15 cellular contexts compared by ENCODE assay signal in genomic region chr1:27162090-27162489, GRCh38. TPM values are rescaled to one million over a fixed set of nuclear protein-coding genes. Genes with fewer than 3 reads are reported as not detected.
DNase-seq lines count a peak whose midpoint lies in the region; ATAC-seq and TF ChIP-seq lines count a peak whose summit lies in the region.
"Had no signal": no experiment of that assay in that cellular context is flagged by ENCODE, and none has a peak within 500 bp of the region (broad histone marks: within the 10 kb centered on the region; RNA-seq: fewer than 3 reads in every experiment).

No MANE protein-coding gene starts in this region.

- H3K4me1 Mint-ChIP-seq in activated naive CD4-positive, alpha-beta T cell treated with anti-CD3 and anti-CD28 coated beads, Interleukin-2, amount 50 U/mL, for 24 hours, result peaks cover 12% of the 10 kb centered on the region
- peaks cover 13% of the 10 kb centered on the region for H3K4me1 Mint-ChIP-seq in memory B cell
- H3K4me1 Mint-ChIP-seq: WTC11 had no signal

- H3K4me3 ChIP-seq in Karpas-422 (ENCODE audit: low read length), result no peak overlapping the region
- H3K4me3 ChIP-seq: GM23248, smooth muscle cell had no signal

- no peak overlapping the region for H2AFZ ChIP-seq in Karpas-422 (ENCODE audit: low read length)
- H2AFZ ChIP-seq: GM23248 had no signal

- H3K27me3 Mint-ChIP-seq in activated naive CD4-positive, alpha-beta T cell treated with anti-CD3 and anti-CD28 coated beads, Interleukin-2, amount 50 U/mL, for 24 hours, result no peaks in the 10 kb centered on the region
- H3K27me3 Mint-ChIP-seq in memory B cell, result no peaks in the 10 kb centered on the region

- CTCF ChIA-PET in RWPE1 (lab: Yijun Ruan, JAX), result no interaction called here

- H3K27me3 ChIP-seq in Karpas-422 (ENCODE audit: low read length), result no peaks in the 10 kb centered on the region

- H4K20me1 ChIP-seq in Karpas-422 (ENCODE audit: insufficient read depth, low read depth, low read length), result no peaks in the 10 kb centered on the region

- H3K4me1 ChIP-seq in Karpas-422 (ENCODE audit: low read length), result peaks cover 10% of the 10 kb centered on the region

- no peaks in the 10 kb centered on the region for H3K9me3 ChIP-seq in Karpas-422 (ENCODE audit: low read length)

- no peaks in the 10 kb centered on the region for H3K9me2 ChIP-seq in Karpas-422 (replicated peaks; ENCODE audit: insufficient read depth, low read length)

- H3K9ac ChIP-seq in Karpas-422 (ENCODE audit: low read length), result no peak overlapping the region
- H3K9ac ChIP-seq: GM23248 had no signal

- no peaks in the 10 kb centered on the region for H3K36me3 ChIP-seq in Karpas-422 (ENCODE audit: insufficient read depth, low read length)

- no peaks in the 10 kb centered on the region for H3K36me3 Mint-ChIP-seq in activated naive CD4-positive, alpha-beta T cell treated with anti-CD3 and anti-CD28 coated beads, Interleukin-2, amount 50 U/mL, for 24 hours
- peaks cover 2% of the 10 kb centered on the region for H3K36me3 Mint-ChIP-seq in memory B cell
- H3K36me3 Mint-ChIP-seq: WTC11 had no signal

- peak overlapping the region; percentile 66 for H3K27ac Mint-ChIP-seq in activated naive CD4-positive, alpha-beta T cell treated with anti-CD3 and anti-CD28 coated beads, Interleukin-2, amount 50 U/mL, for 24 hours
- H3K27ac Mint-ChIP-seq in memory B cell, result peak overlapping the region; percentile 91
- H3K27ac Mint-ChIP-seq: WTC11 had no signal

- DNase-seq in activated naive CD4-positive, alpha-beta T cell treated with anti-CD3 and anti-CD28 coated beads, Interleukin-2, amount 50 U/mL, for 16 hours, result no peak
- DNase-seq in RWPE1 (ENCODE audit: low spot score) (no peak), memory B cell (ENCODE audit: low spot score in 2 of 2) (no peak), SHP77 (lab: John Stamatoyannopoulos, UW) (no peak), DMS153 treated with DMSO at 0.1 percent for 48 hours (lab: John Stamatoyannopoulos, UW; ENCODE audit: unreplicated experiment) (no peak), Karpas-422 (no peak), COLO829 (ENCODE audit: low spot score) (no peak)
- DNase-seq: GM23248, midbrain, NCI-H1105 treated with DMSO at 0.1 percent for 48 hours, NCI-H510A treated with DMSO at 0.1 percent for 48 hours, SHP77 treated with DMSO at 0.1 percent for 48 hours had no signal

- POLR2A ChIA-PET in RWPE1 (lab: Yijun Ruan, JAX; ENCODE audit: low non-redundant PET), result interaction anchor here (0.7 kb wide), 1 partner anchor 974 kb away, joined by 3 read pairs; no protein-coding TSS in a partner anchor

- H3K4me2 ChIP-seq in Karpas-422 (ENCODE audit: low read depth, low read length, poor library complexity, severe bottlenecking), result no peak overlapping the region
- H3K4me2 ChIP-seq: smooth muscle cell had no signal

- peak overlapping the region; percentile 9; the same call in 1 of the 2 replicates for H3K27ac ChIP-seq in RWPE1
- H3K27ac ChIP-seq in Karpas-422 (ENCODE audit: low read length), result no peak overlapping the region
- H3K27ac ChIP-seq: GM23248 had no signal

- no peaks in the 10 kb centered on the region for H3K9me3 Mint-ChIP-seq in activated naive CD4-positive, alpha-beta T cell treated with anti-CD3 and anti-CD28 coated beads, Interleukin-2, amount 50 U/mL, for 24 hours
- no peaks in the 10 kb centered on the region for H3K9me3 Mint-ChIP-seq in memory B cell
- H3K9me3 Mint-ChIP-seq: WTC11 had no signal

- no peak for ATAC-seq in memory B cell (ENCODE audit: low read depth)
- ATAC-seq: WTC11 had no signal

- H3K4me3 Mint-ChIP-seq in activated naive CD4-positive, alpha-beta T cell treated with anti-CD3 and anti-CD28 coated beads, Interleukin-2, amount 50 U/mL, for 24 hours, result no peak overlapping the region
- H3K4me3 Mint-ChIP-seq in memory B cell, result peak overlapping the region; percentile 64
- H3K4me3 Mint-ChIP-seq: WTC11 had no signal

- no peaks in the 10 kb centered on the region for H3K79me2 ChIP-seq in Karpas-422 (ENCODE audit: low read length)

- TF ChIP-seq CTCF in RWPE1 (conservative IDR thresholded peaks at IDR 0.05; ENCODE audit: low read depth), result no peak

RNA-seq across cellular contexts. Expression of gene SLC9A1, which starts 7.2 kb away (rescaled TPM):
- total RNA-seq in Karpas-422 (2014; rRNA removed; shearing (Covaris generic); ENCODE audit: low replicate concordance), result 35.3 and 48.6 TPM in 2 replicates
